ENCODE assay signal across 8 cellular contexts in genomic region chr19:5339950-5340636, GRCh38. TPM values are rescaled to one million over a fixed set of nuclear protein-coding genes. Genes with fewer than 3 reads are reported as not detected.
DNase-seq lines count a peak whose midpoint lies in the region; ATAC-seq and TF ChIP-seq lines count a peak whose summit lies in the region.

No MANE protein-coding gene starts in this region.

- peak; percentile 28; the same call in 1 of the 2 replicates for TF ChIP-seq CTCF in WTC11 (IDR thresholded peaks at IDR 0.05)

- H3K4me1 ChIP-seq in trophoblast cell (ENCODE audit: control insufficient read depth in 1 of 2, insufficient read depth in 2 of 2, low read length in 2 of 2), result peaks cover 4 to 6% of the 10 kb centered on the region in 2 experiments

- peak overlapping the region; percentile 96 for H3K4me2 ChIP-seq in trophoblast cell (ENCODE audit: low read length)

- CTCF ChIA-PET in activated naive CD4-positive, alpha-beta T cell treated with anti-CD3 and anti-CD28 coated beads, Interleukin-2, amount 10 ng/mL, durations not matched to agents 7 days and 5 days (lab: Charles Lee), result no interaction called here
- CTCF ChIA-PET in WTC11 (lab: Charles Lee), result interaction anchor here (0.9 to 2.4 kb wide), 2 partner anchors 13 to 197 kb away, joined by 3 to 7 read pairs; no protein-coding TSS in a partner anchor

- H3K14ac ChIP-seq in trophoblast cell (ENCODE audit: low read length), result peak overlapping the region; percentile 59

- H3K23ac ChIP-seq in trophoblast cell (ENCODE audit: low read length), result no peak overlapping the region

- peaks cover 20% of the 10 kb centered on the region for H3K27me3 ChIP-seq in trophoblast cell (ENCODE audit: insufficient read depth, low read length)

- no peak overlapping the region for H2BK12ac ChIP-seq in trophoblast cell (ENCODE audit: low read length)

- DNase-seq in activated naive CD4-positive, alpha-beta T cell treated with anti-CD3 and anti-CD28 coated beads, Interleukin-2, amount 10 ng/mL, durations not matched to agents 7 days and 5 days, result no peak
- no peak for DNase-seq in activated naive CD4-positive, alpha-beta T cell treated with anti-CD3 and anti-CD28 coated beads, Interleukin-2, amount 50 U/mL, for 16 hours
- peak; percentile 29 for DNase-seq in WTC11 (ENCODE audit: low spot score)
- peak; percentile 67 for DNase-seq in germinal center (ENCODE audit: low spot score)
- DNase-seq in trophoblast cell, result peak in 1 of 2 donors; percentile 40
- DNase-seq in NCI-H1694 treated with DMSO at 0.1 percent for 48 hours (lab: John Stamatoyannopoulos, UW), result no peak
- DNase-seq in AML-193 (lab: John Stamatoyannopoulos, UW), result no peak
- no peak for DNase-seq in midbrain (lab: John Stamatoyannopoulos, UW)

- ATAC-seq in WTC11, result peak; percentile 27

- H3K9me3 Mint-ChIP-seq in activated naive CD4-positive, alpha-beta T cell treated with anti-CD3 and anti-CD28 coated beads, Interleukin-2, amount 10 ng/mL, durations not matched to agents 7 days and 5 days, result no peaks in the 10 kb centered on the region
- 0 out of 2 replicates have a peak, but pooled peaks cover 3% of the 10 kb centered on the region for H3K9me3 Mint-ChIP-seq in WTC11

- no peak overlapping the region for H3K27ac Mint-ChIP-seq in activated naive CD4-positive, alpha-beta T cell treated with anti-CD3 and anti-CD28 coated beads, Interleukin-2, amount 10 ng/mL, durations not matched to agents 7 days and 5 days
- no peak overlapping the region for H3K27ac Mint-ChIP-seq in WTC11

- peak overlapping the region; percentile 44 for H3K4me3 Mint-ChIP-seq in activated naive CD4-positive, alpha-beta T cell treated with anti-CD3 and anti-CD28 coated beads, Interleukin-2, amount 10 ng/mL, durations not matched to agents 7 days and 5 days
- peak overlapping the region; percentile 91 for H3K4me3 Mint-ChIP-seq in WTC11

- H3K36me3 Mint-ChIP-seq in activated naive CD4-positive, alpha-beta T cell treated with anti-CD3 and anti-CD28 coated beads, Interleukin-2, amount 10 ng/mL, durations not matched to agents 7 days and 5 days, result no peaks in the 10 kb centered on the region
- H3K36me3 Mint-ChIP-seq in WTC11, result peaks cover 2% of the 10 kb centered on the region

- peak overlapping the region; percentile 34 for H4K8ac ChIP-seq in trophoblast cell (ENCODE audit: low read depth, low read length)

- peaks cover 78% of the 10 kb centered on the region for H3K27me3 Mint-ChIP-seq in activated naive CD4-positive, alpha-beta T cell treated with anti-CD3 and anti-CD28 coated beads, Interleukin-2, amount 10 ng/mL, durations not matched to agents 7 days and 5 days
- peaks cover 40% of the 10 kb centered on the region for H3K27me3 Mint-ChIP-seq in WTC11 (ENCODE audit: low read depth)

- H3K9ac ChIP-seq in trophoblast cell (ENCODE audit: low read length), result no peak overlapping the region

- H2BK120ac ChIP-seq in trophoblast cell (ENCODE audit: insufficient read depth, low read length, poor library complexity), result peak overlapping the region; percentile 47

- H4K12ac ChIP-seq in trophoblast cell (ENCODE audit: low read depth, low read length), result no peak overlapping the region

- peaks cover 10% of the 10 kb centered on the region for H3K4me1 Mint-ChIP-seq in activated naive CD4-positive, alpha-beta T cell treated with anti-CD3 and anti-CD28 coated beads, Interleukin-2, amount 10 ng/mL, durations not matched to agents 7 days and 5 days
- peaks cover 35% of the 10 kb centered on the region for H3K4me1 Mint-ChIP-seq in WTC11

- peaks cover 5% of the 10 kb centered on the region for H3K79me1 ChIP-seq in trophoblast cell (ENCODE audit: low read length)

- peaks cover 4% of the 10 kb centered on the region for H3K9me3 ChIP-seq in trophoblast cell (ENCODE audit: insufficient read depth, low read depth, low read length)

- H2AFZ ChIP-seq in trophoblast cell (ENCODE audit: insufficient read depth, low read length, poor library complexity), result peak overlapping the region; percentile 66

- H2AK5ac ChIP-seq in trophoblast cell (ENCODE audit: low read length), result no peak overlapping the region

- peak overlapping the region; percentile 58 for H4K91ac ChIP-seq in trophoblast cell (ENCODE audit: low read depth, low read length)

- H3K79me2 ChIP-seq in trophoblast cell (ENCODE audit: control insufficient read depth, insufficient read depth, low read length, poor library complexity), result peaks cover 1% of the 10 kb centered on the region

- peak overlapping the region; percentile 71 for H3K4me3 ChIP-seq in trophoblast cell (ENCODE audit: low read depth, low read length)

- WGBS in trophoblast cell (ENCODE audit: extremely low coverage, insufficient coverage, insufficient read length), result no CpG with 5 or more reads among the region's 73 CpGs

- H2BK5ac ChIP-seq in trophoblast cell (ENCODE audit: low read depth, low read length, poor library complexity), result no peak overlapping the region

- no peak overlapping the region for H3K27ac ChIP-seq in trophoblast cell (ENCODE audit: low read depth, low read length)

- peak overlapping the region; percentile 66 for H3K4ac ChIP-seq in trophoblast cell (ENCODE audit: low read depth, low read length)

- H3K18ac ChIP-seq in trophoblast cell (ENCODE audit: low read length), result no peak overlapping the region

- POLR2A ChIA-PET in WTC11 (lab: Charles Lee), result interaction anchor here (1.1 to 1.5 kb wide), 2 partner anchors 47 to 88 kb away, joined by 3 to 5 read pairs; no protein-coding TSS in a partner anchor

- H3K36me3 ChIP-seq in trophoblast cell (ENCODE audit: control insufficient read depth in 1 of 2, insufficient read depth in 2 of 2, low read length in 2 of 2), result no peaks in the 10 kb centered on the region

TF ChIP-seq in WTC11, 78 proteins besides CTCF, POLR2A, EP300 and RAD21:
- TF ChIP-seq HMGXB4 (CRISPR knock-in tag; IDR thresholded peaks at IDR 0.05), result 0 out of 2 replicates have a peak, but pooled peaks have one; percentile 34
- TF ChIP-seq MYBL2 (CRISPR knock-in tag; IDR thresholded peaks at IDR 0.05), result 0 out of 2 replicates have a peak, but pooled peaks have one; percentile 38
- TF ChIP-seq PRRX2 (CRISPR knock-in tag; IDR thresholded peaks at IDR 0.05), result no peak
- TF ChIP-seq GTF2I (CRISPR knock-in tag; conservative IDR thresholded peaks at IDR 0.05), result no peak
- TF ChIP-seq ZNF396 (CRISPR knock-in tag; IDR thresholded peaks at IDR 0.05; ENCODE audit: borderline replicate concordance), result no peak
- TF ChIP-seq FOXP1 (CRISPR knock-in tag; IDR thresholded peaks at IDR 0.05; ENCODE audit: borderline replicate concordance), result 0 out of 2 replicates have a peak, but pooled peaks have one; percentile 13

RNA-seq across cellular contexts. Expression of gene PTPRS, which starts 0.5 kb away (rescaled TPM):
- 201 to 253 TPM (median 244 TPM) in 3 replicates for total RNA-seq in WTC11 (2021)
- polyA plus RNA-seq in trophoblast cell (2013), result 17.3 and 18.1 TPM in 2 replicates

Comparison
In these comparisons a context has a peak if more than half of its experiments do, and no peak if none do; other contexts are left out.
1. DNase-seq: peak in WTC11 (single experiment) and germinal center (single experiment); none in activated naive CD4-positive, alpha-beta T cell treated with anti-CD3 and anti-CD28 coated beads, Interleukin-2, amount 10 ng/mL, durations not matched to agents 7 days and 5 days (single experiment), activated naive CD4-positive, alpha-beta T cell treated with anti-CD3 and anti-CD28 coated beads, Interleukin-2, amount 50 U/mL, for 16 hours (single experiment), NCI-H1694 treated with DMSO at 0.1 percent for 48 hours (single experiment), AML-193 (0 of 2) and midbrain (single experiment).